In the genomic region with DNA sequence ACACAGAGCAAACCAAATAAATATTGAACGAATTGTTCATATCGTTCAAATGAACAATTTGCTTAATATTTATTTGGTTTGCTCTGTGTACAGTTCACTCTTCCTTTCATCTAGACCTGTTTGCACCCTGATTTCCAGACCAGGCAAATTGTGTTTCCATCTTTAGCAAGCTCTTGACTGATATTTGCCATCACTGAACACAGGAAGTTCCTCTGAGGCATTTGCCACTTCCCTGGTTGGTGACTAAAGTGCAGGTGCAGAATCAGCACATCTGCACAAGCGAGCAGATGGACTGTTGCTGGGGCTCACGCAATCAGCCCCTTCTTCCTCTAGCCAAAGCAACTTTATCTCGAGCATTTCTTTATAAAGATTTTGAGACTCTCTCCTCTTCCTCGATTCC, we compare ENCODE assay signal across 9 cellular contexts.
DNase-seq lines count a peak whose midpoint lies in the region; ATAC-seq lines count a peak whose summit lies in the region.
"Had no signal": no experiment of that assay in that cellular context is flagged by ENCODE, and none has a peak within 500 bp of the region (broad histone marks: within the 10 kb centered on the region; RNA-seq: fewer than 3 reads in every experiment).

No MANE protein-coding gene starts in this region.

- H3K4me1 Mint-ChIP-seq in activated naive CD4-positive, alpha-beta T cell treated with anti-CD3 and anti-CD28 coated beads, Interleukin-2, amount 10 ng/mL, durations not matched to agents 7 days and 5 days, result peaks cover 35% of the 10 kb centered on the region
- peaks cover 20 to 29% (median 25%) of the 10 kb centered on the region in 3 donors for H3K4me1 Mint-ChIP-seq in CD8-positive, alpha-beta memory T cell

- H3K27me3 ChIP-seq in CD8-positive, alpha-beta memory T cell (ENCODE audit: insufficient read depth, low read length, poor library complexity, severe bottlenecking), result no peaks in the 10 kb centered on the region
- H3K27me3 ChIP-seq: SJSA1 had no signal

- H3K27ac Mint-ChIP-seq in activated naive CD4-positive, alpha-beta T cell treated with anti-CD3 and anti-CD28 coated beads, Interleukin-2, amount 10 ng/mL, durations not matched to agents 7 days and 5 days, result no peak overlapping the region
- peak overlapping the region in 1 of 8 donors; percentile 73 for H3K27ac Mint-ChIP-seq in CD8-positive, alpha-beta memory T cell

- peak; percentile 89 for ATAC-seq in HG02943 (IDR thresholded peaks at IDR 0.05; ENCODE audit: low read depth, unreplicated experiment)
- ATAC-seq in sciatic nerve, result peak; percentile 52

- POLR2A ChIA-PET in CD8-positive, alpha-beta memory T cell (lab: Charles Lee), result no interaction called here

- DNase-seq in activated naive CD4-positive, alpha-beta T cell treated with anti-CD3 and anti-CD28 coated beads, Interleukin-2, amount 10 ng/mL, durations not matched to agents 7 days and 5 days, result peak; percentile 47
- no peak for DNase-seq in activated naive CD4-positive, alpha-beta T cell treated with Interleukin-2 at 50 U/mL for 16 hours
- DNase-seq in OCI-M1 (lab: John Stamatoyannopoulos, UW) (peak; percentile 3), sciatic nerve (ENCODE audit: low spot score) (no peak), epidermal melanocyte (ENCODE audit: insufficient read length, low spot score) (no peak), NCI-H2081 treated with DMSO at 0.1 percent for 48 hours (lab: John Stamatoyannopoulos, UW) (no peak)
- no peak for DNase-seq in CD8-positive, alpha-beta memory T cell

- CTCF ChIA-PET in activated naive CD4-positive, alpha-beta T cell treated with anti-CD3 and anti-CD28 coated beads, Interleukin-2, amount 10 ng/mL, durations not matched to agents 7 days and 5 days (lab: Charles Lee), result interaction anchor here (0.6 kb wide), 1 partner anchor 62 kb away, joined by 3 read pairs; no protein-coding TSS in a partner anchor
- CTCF ChIA-PET in CD8-positive, alpha-beta memory T cell (lab: Charles Lee), result no interaction called here

- no peaks in the 10 kb centered on the region for H3K4me1 ChIP-seq in CD8-positive, alpha-beta memory T cell (ENCODE audit: insufficient read depth, low read length)

- no peak overlapping the region for H3K4me3 Mint-ChIP-seq in activated naive CD4-positive, alpha-beta T cell treated with anti-CD3 and anti-CD28 coated beads, Interleukin-2, amount 10 ng/mL, durations not matched to agents 7 days and 5 days
- no peak overlapping the region for H3K4me3 Mint-ChIP-seq in CD8-positive, alpha-beta memory T cell

- intact Hi-C loops in sciatic nerve (cut with DNase I), result no loop called here

- no peaks in the 10 kb centered on the region for H3K27me3 Mint-ChIP-seq in activated naive CD4-positive, alpha-beta T cell treated with anti-CD3 and anti-CD28 coated beads, Interleukin-2, amount 10 ng/mL, durations not matched to agents 7 days and 5 days
- H3K27me3 Mint-ChIP-seq in CD8-positive, alpha-beta memory T cell, result no peaks in the 10 kb centered on the region

- no peak overlapping the region for H3K4me3 ChIP-seq in CD8-positive, alpha-beta memory T cell (ENCODE audit: low read length)
- H3K4me3 ChIP-seq: SJSA1 had no signal

- no peak overlapping the region for H3K27ac ChIP-seq in CD8-positive, alpha-beta memory T cell (ENCODE audit: low read depth, low read length)
- H3K27ac ChIP-seq: SJSA1 had no signal

- H3K9me3 ChIP-seq in CD8-positive, alpha-beta memory T cell (ENCODE audit: low read length), result no peaks in the 10 kb centered on the region
- H3K9me3 ChIP-seq: SJSA1 had no signal

- no peaks in the 10 kb centered on the region for H3K9me3 Mint-ChIP-seq in activated naive CD4-positive, alpha-beta T cell treated with anti-CD3 and anti-CD28 coated beads, Interleukin-2, amount 10 ng/mL, durations not matched to agents 7 days and 5 days
- no peaks in the 10 kb centered on the region for H3K9me3 Mint-ChIP-seq in CD8-positive, alpha-beta memory T cell

- H3K36me3 ChIP-seq in CD8-positive, alpha-beta memory T cell (ENCODE audit: insufficient read depth, low read length), result no peaks in the 10 kb centered on the region
- H3K36me3 ChIP-seq: SJSA1 had no signal

- H3K36me3 Mint-ChIP-seq in activated naive CD4-positive, alpha-beta T cell treated with anti-CD3 and anti-CD28 coated beads, Interleukin-2, amount 10 ng/mL, durations not matched to agents 7 days and 5 days, result peaks cover 2% of the 10 kb centered on the region
- peaks cover 0 to 4% (median 0%) of the 10 kb centered on the region in 3 donors for H3K36me3 Mint-ChIP-seq in CD8-positive, alpha-beta memory T cell

Comparison
In these comparisons a context has a peak if more than half of its experiments do, and no peak if none do; other contexts are left out.
1. DNase-seq: peak in activated naive CD4-positive, alpha-beta T cell treated with anti-CD3 and anti-CD28 coated beads, Interleukin-2, amount 10 ng/mL, durations not matched to agents 7 days and 5 days (single experiment) and OCI-M1 (single experiment); none in activated naive CD4-positive, alpha-beta T cell treated with Interleukin-2 at 50 U/mL for 16 hours (single experiment), sciatic nerve (single experiment), CD8-positive, alpha-beta memory T cell (0 of 5), epidermal melanocyte (single experiment) and NCI-H2081 treated with DMSO at 0.1 percent for 48 hours (single experiment).